ENCODE assay signal across 17 cellular contexts in genomic region chr13:89375839-89376238, GRCh38.
A peak's percentile ranks its signal among the peaks of the same experiment; 100 is the strongest.
DNase-seq lines count a peak whose midpoint lies in the region; ATAC-seq and TF ChIP-seq lines count a peak whose summit lies in the region.
"Had no signal": no experiment of that assay in that cellular context is flagged by ENCODE, and none has a peak within 500 bp of the region (broad histone marks: within the 10 kb centered on the region; RNA-seq: fewer than 3 reads in every experiment).

No MANE protein-coding gene starts in this region.

- H3K4me3 ChIP-seq in AG10803 (ENCODE audit: low read length) (no peak overlapping the region), sigmoid colon (no peak overlapping the region)
- H3K4me3 ChIP-seq: BLaER1, cardiac muscle cell, uterus had no signal

- H3K27ac ChIP-seq in substantia nigra (ENCODE audit: low read depth, low read length, poor library complexity, severe bottlenecking) (no peak overlapping the region), sigmoid colon (peak overlapping the region in 1 of 4 donors; percentile 15)
- H3K27ac ChIP-seq: BLaER1, cardiac muscle cell, uterus had no signal

- no peaks in the 10 kb centered on the region for H3K36me3 ChIP-seq in sigmoid colon
- H3K36me3 ChIP-seq: BLaER1, cardiac muscle cell, uterus had no signal

- H3K27me3 ChIP-seq in sigmoid colon = no peaks in the 10 kb centered on the region
- H3K27me3 ChIP-seq: BLaER1, cardiac muscle cell, uterus had no signal

- TF ChIP-seq EP300 in sigmoid colon (IDR thresholded peaks at IDR 0.05) = no peak

- intact Hi-C loops in left colon (cut with DNase I, micrococcal nuclease) (no loop called here), sigmoid colon (cut with DNase I) (no loop called here)

- TF ChIP-seq CTCF in AG10803 (conservative IDR thresholded peaks at IDR 0.05; ENCODE audit: low read length) (no peak), sigmoid colon (IDR thresholded peaks at IDR 0.05) (no peak)

- peaks cover 0 to 10% (median 4%) of the 10 kb centered on the region in 4 donors for H3K4me1 ChIP-seq in sigmoid colon
- H3K4me1 ChIP-seq: BLaER1, uterus had no signal

- WGBS in sigmoid colon, 2 donors = 40 to 51% methylated on average over 2 of the region's 2 CpGs

- DNase-seq in AG10803 (ENCODE audit: low read depth) (peak; percentile 46), NCI-H226 (peak; percentile 84), cerebellar cortex (ENCODE audit: low spot score) (peak; percentile 5), left colon (no peak), substantia nigra (lab: John Stamatoyannopoulos, UW) (no peak), sigmoid colon (no peak)
- DNase-seq in activated naive CD4-positive, alpha-beta T cell (lab: John Stamatoyannopoulos, UW) = no peak
- DNase-seq: activated CD4-positive, alpha-beta T cell treated with anti-CD3 and anti-CD28 coated beads, Interleukin-2, amount 50 U/mL, for 4 hours; NCI-H510A treated with DMSO at 0.1 percent for 48 hours; stimulated activated CD4-positive, alpha-beta T cell treated with anti-CD3 and anti-CD28 coated beads, Interleukin-4, amount 100 ng/mL, for 4 hours; stimulated activated naive B cell treated with anti-CD40 and anti-IgM and Interleukin-4, amounts not matched to agents 10 μg/mL and 1 μg/mL and 100 μg/mL, for 72 hours; uterus had no signal

- TF ChIP-seq POLR2A in sigmoid colon (IDR thresholded peaks at IDR 0.05) = no peak

- H3K9me3 ChIP-seq in sigmoid colon = no peaks in the 10 kb centered on the region
- H3K9me3 ChIP-seq: BLaER1, uterus had no signal

- ATAC-seq in left colon = peak; percentile 19
- ATAC-seq in HG02852 (IDR thresholded peaks at IDR 0.05; ENCODE audit: unreplicated experiment) = no peak
- ATAC-seq: activated T-helper 17 cell treated with anti-CD3 and anti-CD28 coated beads, Interleukin-2, amount 50 U/mL, for 72 hours; HCT116; stimulated activated naive B cell treated with anti-CD40 and anti-IgM and Interleukin-4, amounts not matched to agents 10 μg/mL and 1 μg/mL and 100 μg/mL, for 72 hours had no signal

Comparison
In these comparisons a context has a peak if more than half of its experiments do, and no peak if none do; other contexts are left out.
1. DNase-seq: peak in AG10803 (single experiment), NCI-H226 (single experiment) and cerebellar cortex (single experiment); none in left colon (0 of 2), activated naive CD4-positive, alpha-beta T cell (0 of 4), substantia nigra (0 of 49) and sigmoid colon (single experiment).